Comparison of ENCODE assay signal across 1 cellular context in the genomic region with DNA sequence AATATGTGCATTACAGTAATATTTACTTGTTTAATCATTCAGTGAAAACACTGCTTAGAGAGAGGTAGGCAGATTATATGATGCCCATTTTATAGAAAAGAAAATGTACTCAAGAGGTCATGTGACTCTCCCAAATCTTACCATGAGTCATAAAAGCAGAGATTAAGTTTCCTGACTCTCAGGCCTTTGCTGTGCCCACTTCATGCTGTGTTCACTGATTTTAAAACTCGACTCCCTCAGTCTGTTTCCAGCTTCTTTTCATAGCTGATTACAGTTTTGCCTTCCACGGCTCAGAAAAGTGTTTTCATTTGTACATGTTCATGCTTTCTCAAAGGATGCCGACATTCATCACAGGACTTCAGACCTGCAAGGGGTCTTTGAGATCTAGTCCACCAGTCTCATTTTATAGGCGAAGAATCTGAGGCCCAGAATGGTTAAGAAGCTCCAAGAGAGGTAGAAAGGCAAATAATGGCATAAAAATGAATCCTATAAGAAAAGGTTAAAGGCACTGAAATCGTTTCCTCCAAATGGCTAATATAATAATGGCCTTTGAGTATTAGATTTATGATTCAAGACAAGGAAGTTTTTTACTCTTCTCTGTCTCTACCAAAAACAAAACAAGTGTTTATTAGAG.
TF ChIP-seq lines count a peak whose summit lies in the region.

No MANE protein-coding gene starts in this region.

TF ChIP-seq in IMR-90, 13 proteins besides CTCF, POLR2A, EP300 and RAD21:
- no peak for TF ChIP-seq NFE2L2 (IDR thresholded peaks at IDR 0.05; ENCODE audit: low read depth, low read length)
- peak; percentile 54; the same call in 1 of the 2 replicates for TF ChIP-seq FOS (IDR thresholded peaks at IDR 0.05; ENCODE audit: low read depth, low read length)
- TF ChIP-seq RFX5 (IDR thresholded peaks at IDR 0.05; ENCODE audit: low read depth, low read length): no peak
- no peak for TF ChIP-seq BHLHE40 (IDR thresholded peaks at IDR 0.05; ENCODE audit: low read depth, low read length)
- no peak for TF ChIP-seq RCOR1 (IDR thresholded peaks at IDR 0.05; ENCODE audit: insufficient replicate concordance, low read length)
- TF ChIP-seq MAFK (IDR thresholded peaks at IDR 0.05; ENCODE audit: low read depth, low read length): no peak
- TF ChIP-seq, protein P1, sequence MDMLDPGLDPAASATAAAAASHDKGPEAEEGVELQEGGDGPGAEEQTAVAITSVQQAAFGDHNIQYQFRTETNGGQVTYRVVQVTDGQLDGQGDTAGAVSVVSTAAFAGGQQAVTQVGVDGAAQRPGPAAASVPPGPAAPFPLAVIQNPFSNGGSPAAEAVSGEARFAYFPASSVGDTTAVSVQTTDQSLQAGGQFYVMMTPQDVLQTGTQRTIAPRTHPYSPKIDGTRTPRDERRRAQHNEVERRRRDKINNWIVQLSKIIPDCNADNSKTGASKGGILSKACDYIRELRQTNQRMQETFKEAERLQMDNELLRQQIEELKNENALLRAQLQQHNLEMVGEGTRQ (IDR thresholded peaks at IDR 0.05; ENCODE audit: low read depth, low read length): peak; percentile 83
